In the genomic region with DNA sequence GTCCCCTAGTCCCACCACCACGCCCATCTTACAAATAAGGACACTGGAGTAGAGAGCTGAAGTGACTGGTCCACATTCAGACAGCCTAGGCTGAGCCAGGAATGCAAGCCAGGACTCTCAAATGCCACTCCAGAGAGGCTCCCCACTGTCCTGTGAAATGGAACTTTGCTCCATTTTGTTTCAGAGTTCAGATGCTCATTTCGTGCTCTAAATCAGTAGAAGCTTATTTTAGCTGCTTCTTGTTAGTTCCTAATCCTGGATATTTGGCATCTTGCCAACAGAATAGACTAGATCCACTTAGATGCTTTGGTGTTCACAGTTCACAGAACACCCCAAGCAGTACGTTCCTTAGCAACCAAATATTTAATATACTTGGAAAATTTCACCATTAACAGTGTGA, we compare ENCODE assay signal across 8 cellular contexts.
DNase-seq lines count a peak whose midpoint lies in the region; ATAC-seq and TF ChIP-seq lines count a peak whose summit lies in the region.

No MANE protein-coding gene starts in this region.

- DNase-seq in AG08396 (ENCODE audit: low spot score) = peak; percentile 43
- peak; percentile 11 for DNase-seq in NAMALWA (ENCODE audit: low spot score)
- DNase-seq in epidermal melanocyte (ENCODE audit: insufficient read length, low spot score) = peak; percentile 58
- peak; percentile 12 for DNase-seq in midbrain (lab: John Stamatoyannopoulos, UW)
- no peak for DNase-seq in NCI-H526 treated with DMSO at 0.1 percent for 48 hours (lab: John Stamatoyannopoulos, UW)
- no peak for DNase-seq in WERI-Rb-1

- H3K27ac ChIP-seq in WERI-Rb-1 = no peak overlapping the region

- peaks cover 24% of the 10 kb centered on the region for H3K36me3 ChIP-seq in WERI-Rb-1

- H3K4me3 ChIP-seq in WERI-Rb-1 (ENCODE audit: low read depth, low read length) = no peak overlapping the region

- no peaks in the 10 kb centered on the region for H3K9me3 ChIP-seq in WERI-Rb-1 (ENCODE audit: severe bottlenecking)

- no peaks in the 10 kb centered on the region for H3K27me3 ChIP-seq in WERI-Rb-1 (ENCODE audit: insufficient read depth, low read depth, severe bottlenecking)

- ATAC-seq in HG02981 (IDR thresholded peaks at IDR 0.05; ENCODE audit: unreplicated experiment) (no peak), GM19395 (IDR thresholded peaks at IDR 0.05; ENCODE audit: unreplicated experiment) (no peak)

- no peak for TF ChIP-seq CTCF in WERI-Rb-1 (IDR thresholded peaks at IDR 0.05; ENCODE audit: low read depth, low read length)

Comparison
In these comparisons a context has a peak if more than half of its experiments do, and no peak if none do; other contexts are left out.
1. DNase-seq: peak in AG08396 (single experiment), NAMALWA (single experiment), epidermal melanocyte (single experiment) and midbrain (single experiment); none in NCI-H526 treated with DMSO at 0.1 percent for 48 hours (single experiment) and WERI-Rb-1 (single experiment).